In the genomic region with DNA sequence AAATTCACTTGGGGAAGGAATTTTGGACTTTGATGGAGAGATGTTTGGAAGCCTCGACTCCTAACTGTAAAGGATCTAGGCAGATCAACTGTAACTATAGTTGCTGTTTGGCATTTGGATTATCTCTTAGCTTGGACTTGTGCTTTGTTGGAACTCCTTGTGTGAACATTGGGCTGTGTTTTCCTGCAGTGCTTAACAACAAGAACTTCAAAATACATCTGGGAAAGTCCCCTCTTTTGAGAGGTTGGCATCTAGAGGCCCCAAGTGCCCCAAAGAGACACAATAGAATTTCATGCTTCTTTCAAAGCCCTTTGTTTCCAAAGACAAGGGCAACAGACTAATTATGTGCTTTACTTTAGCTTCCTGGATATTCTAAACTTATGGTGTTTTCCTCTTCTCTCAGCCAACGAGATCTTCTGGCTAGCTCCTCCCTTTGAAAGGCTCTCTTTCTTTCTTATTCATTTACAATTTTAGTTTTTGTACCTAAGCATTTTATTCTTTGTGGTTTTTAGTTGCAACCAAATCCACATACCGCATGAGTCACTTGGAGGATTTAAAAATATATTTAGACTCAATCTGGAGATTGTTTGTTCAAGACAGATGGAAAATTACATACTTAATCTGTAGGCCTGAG, we compare ENCODE assay signal across 15 cellular contexts. TPM values are rescaled to one million over a fixed set of nuclear protein-coding genes. Genes with fewer than 3 reads are reported as not detected.
DNase-seq lines count a peak whose midpoint lies in the region; ATAC-seq and TF ChIP-seq lines count a peak whose summit lies in the region.
"Had no signal": no experiment of that assay in that cellular context is flagged by ENCODE, and none has a peak within 500 bp of the region (broad histone marks: within the 10 kb centered on the region; RNA-seq: fewer than 3 reads in every experiment).

No MANE protein-coding gene starts in this region.

- no peaks in the 10 kb centered on the region for H3K27me3 ChIP-seq in HAP-1 (ENCODE audit: low read depth)
- H3K27me3 ChIP-seq: BE2C, dorsolateral prefrontal cortex, right lobe of liver, tibial artery had no signal

- in situ Hi-C loops in HAP-1 (cut with MboI; ENCODE audit: low sequenced_read_pairs) (no loop called here), GM13977 (cut with MboI; ENCODE audit: low pct_unique_long_range_greater_than_20kb, low sequenced_read_pairs, unreplicated experiment) (no loop called here)

- H3K4me1 ChIP-seq in HAP-1: peaks cover 21% of the 10 kb centered on the region
- H3K4me1 ChIP-seq: BE2C, right lobe of liver, tibial artery had no signal

- no peak for TF ChIP-seq CTCF in fibroblast of the aortic adventitia (IDR thresholded peaks at IDR 0.05; ENCODE audit: insufficient read depth, low read length)
- no peak for TF ChIP-seq CTCF in GM13977 (IDR thresholded peaks at IDR 0.05; ENCODE audit: extremely low read depth, insufficient read depth, missing control alignments)

- ATAC-seq in HG03378 (IDR thresholded peaks at IDR 0.05; ENCODE audit: unreplicated experiment): no peak
- ATAC-seq: right lobe of liver had no signal

- H3K36me3 ChIP-seq in HAP-1 (replicated peaks): no peaks in the 10 kb centered on the region
- H3K36me3 ChIP-seq: BE2C, right lobe of liver, tibial artery had no signal

- peak; percentile 57 for DNase-seq in A172 (ENCODE audit: low spot score)
- peak; percentile 42 to 77 for DNase-seq in HAP-1 (ENCODE audit: low spot score in 2 of 2)
- DNase-seq in amniotic stem cell (lab: John Stamatoyannopoulos, UW): peak; percentile 31
- peak; percentile 46 for DNase-seq in fibroblast of the aortic adventitia (ENCODE audit: low read depth)
- DNase-seq in COR-L47 (lab: John Stamatoyannopoulos, UW): no peak
- no peak for DNase-seq in GM13977 (ENCODE audit: low spot score)
- DNase-seq in NCI-H748 treated with DMSO at 0.1 percent for 48 hours (lab: John Stamatoyannopoulos, UW): no peak
- DNase-seq: activated CD4-positive, alpha-beta T cell treated with anti-CD3 and anti-CD28 coated beads for 1 hour; activated gamma-delta T cell; BE2C; dorsolateral prefrontal cortex; GOT3; right lobe of liver; tibial artery had no signal

- H3K9me3 ChIP-seq in HAP-1: no peaks in the 10 kb centered on the region
- H3K9me3 ChIP-seq: BE2C, right lobe of liver, tibial artery had no signal

- H3K4me3 ChIP-seq in HAP-1 (no peak overlapping the region), fibroblast of the aortic adventitia (ENCODE audit: low read depth, low read length) (no peak overlapping the region)
- H3K4me3 ChIP-seq: dorsolateral prefrontal cortex, right lobe of liver, tibial artery had no signal

RNA-seq across cellular contexts. Expression of a gene that starts 11.6 kb away (rescaled TPM):
- 0.62 and 0.65 TPM in 2 replicates for total RNA-seq in A172 (2014; rRNA removed; shearing (Covaris generic))
- 0.54 TPM in 1 of 2 replicates, not detected in the other for total RNA-seq in fibroblast of the aortic adventitia (ENCODE audit: low replicate concordance)

Comparison
In these comparisons a context has a peak if more than half of its experiments do, and no peak if none do; other contexts are left out.
1. DNase-seq: peak in A172 (single experiment), HAP-1 (2 of 2), amniotic stem cell (single experiment) and fibroblast of the aortic adventitia (single experiment); none in COR-L47 (single experiment), GM13977 (single experiment) and NCI-H748 treated with DMSO at 0.1 percent for 48 hours (single experiment).